Comparison of ENCODE assay signal across 22 cellular contexts in genomic region chr17:37158290-37158689, GRCh38.
"Had no signal": no experiment of that assay in that cellular context is flagged by ENCODE, and none has a peak within 500 bp of the region (broad histone marks: within the 10 kb centered on the region; RNA-seq: fewer than 3 reads in every experiment).

No MANE protein-coding gene starts in this region.

- H3K27me3 ChIP-seq: esophagus muscularis mucosa, neural progenitor cell, suprapubic skin had no signal

- H3K4me1 ChIP-seq: esophagus muscularis mucosa, neural progenitor cell had no signal

- H3K4me3 ChIP-seq: coronary artery, esophagus muscularis mucosa, neural progenitor cell, smooth muscle cell, suprapubic skin had no signal

- H3K27ac ChIP-seq: coronary artery, esophagus muscularis mucosa, neural progenitor cell, parathyroid adenoma, suprapubic skin had no signal

- H3K9me3 ChIP-seq: esophagus muscularis mucosa, suprapubic skin had no signal

- H3K9ac ChIP-seq: neural progenitor cell, parathyroid adenoma had no signal

- H3K4me2 ChIP-seq: neural progenitor cell, smooth muscle cell had no signal

- DNase-seq: dermis blood vessel endothelial cell; effector memory CD4-positive, alpha-beta T cell; kidney; mesendoderm; midbrain; naive thymus-derived CD4-positive, alpha-beta T cell; stimulated activated CD4-positive, alpha-beta T cell treated with anti-CD3 and anti-CD28 coated beads, Interleukin-12 subunit alpha, Interleukin-12 subunit beta, amount 100 ng/mL, for 4 hours; stimulated activated CD4-positive, alpha-beta T cell treated with anti-CD3 and anti-CD28 coated beads, Interleukin-1b, Interleukin-23, amount 100 ng/mL, for 48 hours; stimulated activated CD4-positive, alpha-beta T cell treated with anti-CD3 and anti-CD28 coated beads, Interleukin-4, amount 100 ng/mL, for 1 hour; stimulated activated CD8-positive, alpha-beta memory T cell treated with anti-CD3 and anti-CD28 coated beads, Interleukin-4, amount 100 ng/mL, for 48 hours; stimulated activated naive CD4-positive, alpha-beta T cell; stimulated activated naive CD8-positive, alpha-beta T cell treated with anti-CD3 and anti-CD28 coated beads, Interleukin-15, amount 100 ng/mL, for 72 hours had no signal

- FAIRE-seq: endothelial cell of umbilical vein, frontal cortex, kidney had no signal

- H3K79me2 ChIP-seq: parathyroid adenoma had no signal

- H2AFZ ChIP-seq: neural progenitor cell, parathyroid adenoma had no signal

- ATAC-seq: left lobe of liver; naive thymus-derived CD4-positive, alpha-beta T cell; sciatic nerve; stimulated activated naive CD8-positive, alpha-beta T cell treated with anti-CD3 and anti-CD28 coated beads, Interleukin-15, amount 100 ng/mL, for 72 hours had no signal
